ENCODE assay signal across 9 cellular contexts in the genomic region with DNA sequence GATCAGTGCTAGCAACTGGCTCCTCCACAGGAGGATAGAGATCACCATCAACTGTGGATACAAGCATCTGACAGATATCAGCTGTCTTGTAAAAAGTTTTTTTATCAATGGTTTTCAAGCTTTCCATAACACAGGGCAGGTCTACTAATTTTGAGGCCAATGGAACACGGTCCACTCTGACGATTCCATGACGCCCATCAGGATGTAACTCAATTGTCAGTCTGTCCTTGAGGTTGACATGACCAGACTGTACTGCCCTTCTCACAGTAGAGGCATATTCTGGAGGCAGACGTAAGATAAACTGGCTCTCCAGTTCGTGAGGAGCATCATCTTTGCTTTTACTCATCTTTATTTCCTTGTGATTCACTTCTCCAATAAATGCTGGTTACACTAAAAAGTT. TPM values are rescaled to one million over a fixed set of nuclear protein-coding genes. Genes with fewer than 3 reads are reported as not detected.
DNase-seq lines count a peak whose midpoint lies in the region; ATAC-seq and TF ChIP-seq lines count a peak whose summit lies in the region.
"Had no signal": no experiment of that assay in that cellular context is flagged by ENCODE, and none has a peak within 500 bp of the region (broad histone marks: within the 10 kb centered on the region; RNA-seq: fewer than 3 reads in every experiment).

No MANE protein-coding gene starts in this region.

- POLR2A ChIA-PET in HEK293 (lab: Yijun Ruan, JAX) = interaction anchor here (1.0 to 1.8 kb wide), 10 partner anchors 10 to 299 kb away, joined by 3 to 19 read pairs (median 4); partner anchors contain the start of genes DIAPH1, PCDHGA1, PCDHGA11 and PCDHGA2
- POLR2A ChIA-PET in activated CD4-positive, alpha-beta memory T cell treated with anti-CD3 and anti-CD28 coated beads for 36 hours (lab: Charles Lee) = interaction anchor here (0.6 to 1.8 kb wide), 6 partner anchors 8 to 244 kb away, joined by 3 to 14 read pairs (median 4); partner anchors contain the start of gene PCDHGA11

- no peaks in the 10 kb centered on the region for H3K4me1 ChIP-seq in HEK293 (ENCODE audit: control insufficient read depth, insufficient read depth, low read length)

- intact Hi-C loops in activated CD4-positive, alpha-beta memory T cell treated with anti-CD3 and anti-CD28 coated beads for 36 hours (cut with micrococcal nuclease) = loop anchor here (1.0 to 10.0 kb wide), 5 partner anchors 194 to 645 kb away; partner anchors contain the start of genes RNF14 and ZMAT2

- H3K9me3 Mint-ChIP-seq in activated CD4-positive, alpha-beta memory T cell treated with anti-CD3 and anti-CD28 coated beads for 36 hours = peaks cover 58% of the 10 kb centered on the region
- H3K9me3 Mint-ChIP-seq in stimulated activated memory B cell treated with anti-CD40 and anti-IgM and Interleukin-4, amounts not matched to agents 10 μg/mL and 1 μg/mL and 100 μg/mL, for 72 hours = peaks cover 24% of the 10 kb centered on the region

- H3K27me3 Mint-ChIP-seq in activated CD4-positive, alpha-beta memory T cell treated with anti-CD3 and anti-CD28 coated beads for 36 hours = no peaks in the 10 kb centered on the region
- H3K27me3 Mint-ChIP-seq in stimulated activated memory B cell treated with anti-CD40 and anti-IgM and Interleukin-4, amounts not matched to agents 10 μg/mL and 1 μg/mL and 100 μg/mL, for 72 hours = no peaks in the 10 kb centered on the region

- H3K9me3 ChIP-seq in HEK293 (ENCODE audit: control insufficient read depth, insufficient read depth, low read depth, low read length) = peaks cover 5% of the 10 kb centered on the region; the same call in 1 of the 2 replicates

- peaks cover 23% of the 10 kb centered on the region for H3K4me1 Mint-ChIP-seq in activated CD4-positive, alpha-beta memory T cell treated with anti-CD3 and anti-CD28 coated beads for 36 hours (ENCODE audit: low read depth)
- H3K4me1 Mint-ChIP-seq in stimulated activated memory B cell treated with anti-CD40 and anti-IgM and Interleukin-4, amounts not matched to agents 10 μg/mL and 1 μg/mL and 100 μg/mL, for 72 hours = peaks cover 28% of the 10 kb centered on the region

- CTCF ChIA-PET in HEK293 (lab: Yijun Ruan, JAX) = interaction anchor here (0.6 to 3.1 kb wide), 33 partner anchors 8 to 385 kb away, joined by 3 to 32 read pairs (median 4); partner anchors contain the start of genes DIAPH1, PCDHB11, PCDHB14 and PCDHB15
- CTCF ChIA-PET in activated CD4-positive, alpha-beta memory T cell treated with anti-CD3 and anti-CD28 coated beads for 36 hours (lab: Charles Lee) = interaction anchor here (0.5 to 2.4 kb wide), 29 partner anchors 10 to 670 kb away, joined by 3 to 28 read pairs (median 4); partner anchors contain the start of genes PCDHB15, PCDHB16, PCDHGA1 and PCDHGA10

- ATAC-seq in stimulated activated memory B cell treated with anti-CD40 and anti-IgM and Interleukin-4, amounts not matched to agents 10 μg/mL and 1 μg/mL and 100 μg/mL, for 72 hours = no peak
- ATAC-seq in HG02981 (IDR thresholded peaks at IDR 0.05; ENCODE audit: unreplicated experiment) = no peak

- H3K36me3 ChIP-seq in HEK293 (ENCODE audit: control insufficient read depth in 2 of 2, insufficient read depth in 1 of 2, low read length in 2 of 2) = peaks cover 4 to 21% of the 10 kb centered on the region in 2 experiments; a peak in 2 of 3 replicates

- no peak overlapping the region for H3K27ac ChIP-seq in HEK293 (ENCODE audit: extremely low read depth, low read depth, low read length)

- H3K4me3 ChIP-seq in HEK293 (ENCODE audit: low read depth, low read length) (peak overlapping the region; percentile 66), iPS-11a (ENCODE audit: low read depth, low read length) (peak overlapping the region; percentile 95)

- H3K4me3 Mint-ChIP-seq in activated CD4-positive, alpha-beta memory T cell treated with anti-CD3 and anti-CD28 coated beads for 36 hours = peak overlapping the region; percentile 98
- peak overlapping the region; percentile 98 for H3K4me3 Mint-ChIP-seq in stimulated activated memory B cell treated with anti-CD40 and anti-IgM and Interleukin-4, amounts not matched to agents 10 μg/mL and 1 μg/mL and 100 μg/mL, for 72 hours

- TF ChIP-seq CTCF in HEK293 (tag by site-specific recombination; IDR thresholded peaks at IDR 0.05) = no peak

- DNase-seq in activated CD4-positive, alpha-beta memory T cell treated with anti-CD3 and anti-CD28 coated beads for 36 hours = no peak
- no peak for DNase-seq in NCI-H2081 treated with DMSO at 0.1 percent for 48 hours (lab: John Stamatoyannopoulos, UW)
- DNase-seq in hypothalamus (lab: John Stamatoyannopoulos, UW) = no peak
- no peak for DNase-seq in germinal center (ENCODE audit: low spot score)

- H3K36me3 Mint-ChIP-seq in activated CD4-positive, alpha-beta memory T cell treated with anti-CD3 and anti-CD28 coated beads for 36 hours = peaks cover 56% of the 10 kb centered on the region
- peaks cover 51% of the 10 kb centered on the region for H3K36me3 Mint-ChIP-seq in stimulated activated memory B cell treated with anti-CD40 and anti-IgM and Interleukin-4, amounts not matched to agents 10 μg/mL and 1 μg/mL and 100 μg/mL, for 72 hours

- peak overlapping the region; percentile 99 for H3K27ac Mint-ChIP-seq in activated CD4-positive, alpha-beta memory T cell treated with anti-CD3 and anti-CD28 coated beads for 36 hours
- H3K27ac Mint-ChIP-seq in stimulated activated memory B cell treated with anti-CD40 and anti-IgM and Interleukin-4, amounts not matched to agents 10 μg/mL and 1 μg/mL and 100 μg/mL, for 72 hours = peak overlapping the region; percentile 100

TF ChIP-seq in HEK293, 187 proteins besides CTCF, POLR2A, EP300 and RAD21:
- TF ChIP-seq ZFP69B (tag by site-specific recombination; IDR thresholded peaks at IDR 0.05) (no peak), ZNF280D (tag by site-specific recombination; IDR thresholded peaks at IDR 0.05) (peak; percentile 20; the same call in 1 of the 2 replicates)
- TF ChIP-seq, protein P1, sequence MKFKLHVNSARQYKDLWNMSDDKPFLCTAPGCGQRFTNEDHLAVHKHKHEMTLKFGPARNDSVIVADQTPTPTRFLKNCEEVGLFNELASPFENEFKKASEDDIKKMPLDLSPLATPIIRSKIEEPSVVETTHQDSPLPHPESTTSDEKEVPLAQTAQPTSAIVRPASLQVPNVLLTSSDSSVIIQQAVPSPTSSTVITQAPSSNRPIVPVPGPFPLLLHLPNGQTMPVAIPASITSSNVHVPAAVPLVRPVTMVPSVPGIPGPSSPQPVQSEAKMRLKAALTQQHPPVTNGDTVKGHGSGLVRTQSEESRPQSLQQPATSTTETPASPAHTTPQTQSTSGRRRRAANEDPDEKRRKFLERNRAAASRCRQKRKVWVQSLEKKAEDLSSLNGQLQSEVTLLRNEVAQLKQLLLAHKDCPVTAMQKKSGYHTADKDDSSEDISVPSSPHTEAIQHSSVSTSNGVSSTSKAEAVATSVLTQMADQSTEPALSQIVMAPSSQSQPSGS (tag by site-specific recombination; IDR thresholded peaks at IDR 0.05; ENCODE audit: low read depth) = no peak
TF ChIP-seq in HEK293: peak in this region for 1.

RNA-seq across cellular contexts. Expression of gene TAF7, which starts 0.9 kb away (rescaled TPM):
- 10 to 100 TPM; 54.6 to 55.5 TPM for total RNA-seq in activated CD4-positive, alpha-beta memory T cell treated with anti-CD3 and anti-CD28 coated beads for 36 hours

RNA-seq across cellular contexts. Expression of gene PCDHGA1, which starts 10.6 kb away (rescaled TPM):
- total RNA-seq in activated CD4-positive, alpha-beta memory T cell treated with anti-CD3 and anti-CD28 coated beads for 36 hours = not detected
- total RNA-seq: mononuclear cell had no signal

RNA-seq across cellular contexts. Expression of gene SLC25A2, which starts 15.8 kb away (rescaled TPM):
- under 1 TPM; 0.19 to 0.31 TPM for total RNA-seq in activated CD4-positive, alpha-beta memory T cell treated with anti-CD3 and anti-CD28 coated beads for 36 hours

RNA-seq across cellular contexts. Expression of gene PCDHGA2, which starts 18.9 kb away (rescaled TPM):
- not detected for total RNA-seq in activated CD4-positive, alpha-beta memory T cell treated with anti-CD3 and anti-CD28 coated beads for 36 hours
- total RNA-seq: mononuclear cell had no signal

RNA-seq across cellular contexts. Expression of gene PCDHGA3, which starts 23.9 kb away (rescaled TPM):
- total RNA-seq in activated CD4-positive, alpha-beta memory T cell treated with anti-CD3 and anti-CD28 coated beads for 36 hours = not detected
